7 cellular contexts compared by ENCODE assay signal in genomic region chr20:44190197-44190852, GRCh38. TPM values are rescaled to one million over a fixed set of nuclear protein-coding genes. Genes with fewer than 3 reads are reported as not detected.
DNase-seq lines count a peak whose midpoint lies in the region; TF ChIP-seq lines count a peak whose summit lies in the region.
"Not testable (repeated sequence)": the region's sequence is repeated elsewhere in the genome, so short reads cannot be mapped to it uniquely, and the experiment has no call there.

No MANE protein-coding gene starts in this region.

- peaks cover 44% of the 10 kb centered on the region for H3K4me1 ChIP-seq in left ventricle myocardium inferior

- not testable (repeated sequence) for H3K4me3 ChIP-seq in LNCaP clone FGC (ENCODE audit: low read depth, low read length); brain microvascular endothelial cell (ENCODE audit: low read depth, low read length); left ventricle myocardium inferior

- intact Hi-C loops in left ventricle myocardium inferior (cut with micrococcal nuclease): not testable (repeated sequence)

- H3K9me3 ChIP-seq in left ventricle myocardium inferior (replicated peaks): not testable (repeated sequence)

- not testable (repeated sequence) for H3K36me3 ChIP-seq in brain microvascular endothelial cell (replicated peaks); left ventricle myocardium inferior

- H3K4me1 Mint-ChIP-seq in osteocyte (ENCODE audit: unreplicated experiment): peaks cover 37% of the 10 kb centered on the region

- in situ Hi-C loops in brain microvascular endothelial cell (cut with HindIII; ENCODE audit: low pct_ligation_motif_present, low sequenced_read_pairs): not testable (repeated sequence)

- H3K36me3 Mint-ChIP-seq in osteocyte (ENCODE audit: unreplicated experiment): not testable (repeated sequence)

- not testable (repeated sequence) for H3K4me3 Mint-ChIP-seq in osteocyte (ENCODE audit: unreplicated experiment)

- not testable (repeated sequence) for H3K27me3 ChIP-seq in brain microvascular endothelial cell (replicated peaks); left ventricle myocardium inferior (ENCODE audit: low read depth)

- H3K27ac Mint-ChIP-seq in osteocyte (ENCODE audit: unreplicated experiment): not testable (repeated sequence)

- TF ChIP-seq CTCF in LNCaP clone FGC (IDR thresholded peaks at IDR 0.05; ENCODE audit: control insufficient read depth, extremely low read depth, insufficient read depth): peak; percentile 88
- TF ChIP-seq CTCF in brain microvascular endothelial cell (IDR thresholded peaks at IDR 0.05; ENCODE audit: low read depth, low read length, missing control alignments): peak; percentile 83
- peak; percentile 81 for TF ChIP-seq CTCF in left ventricle myocardium inferior (IDR thresholded peaks at IDR 0.05; ENCODE audit: borderline replicate concordance)
- TF ChIP-seq CTCF in osteocyte (IDR thresholded peaks at IDR 0.05): peak; percentile 91

- peak; percentile 88 for DNase-seq in ELR (ENCODE audit: low read depth)
- DNase-seq in LNCaP clone FGC (ENCODE audit: low read depth); left ventricle myocardium inferior; osteocyte (ENCODE audit: extremely low spot score, unreplicated experiment): not testable (repeated sequence)
- peak; percentile 45 to 64 for DNase-seq in NOMO-1 (lab: John Stamatoyannopoulos, UW; ENCODE audit: unreplicated experiment in 2 of 2)
- DNase-seq in activated CD4-positive, CD25-positive, alpha-beta regulatory T cell treated with anti-CD3 and anti-CD28 coated beads, Interleukin-2, amount 50 U/mL, for 16 hours (ENCODE audit: low read depth, low spot score): peak; percentile 23
- DNase-seq in brain microvascular endothelial cell: peak; percentile 70

- H3K27me3 Mint-ChIP-seq in osteocyte (ENCODE audit: unreplicated experiment): not testable (repeated sequence)

- H3K27ac ChIP-seq in brain microvascular endothelial cell: not testable (repeated sequence)
- H3K27ac ChIP-seq in left ventricle myocardium inferior (replicated peaks): peak overlapping the region; percentile 94

- H3K9me3 Mint-ChIP-seq in osteocyte (ENCODE audit: unreplicated experiment): not testable (repeated sequence)

RNA-seq across cellular contexts. Expression of gene JPH2, which starts 3.3 kb away (rescaled TPM):
- total RNA-seq in left ventricle myocardium inferior (151 TPM), osteocyte (14.2 and 16.5 TPM in 2 replicates)

RNA-seq across cellular contexts. Expression of gene OSER1, which starts 20.2 kb away (rescaled TPM):
- total RNA-seq in left ventricle myocardium inferior (34.0 TPM), osteocyte (41.2 and 44.9 TPM in 2 replicates)

RNA-seq across cellular contexts. Expression of gene GDAP1L1, which starts 56.8 kb away (rescaled TPM):
- 0.55 TPM for total RNA-seq in left ventricle myocardium inferior
- total RNA-seq in osteocyte: not detected in 2 replicates
